In genomic region chr19:11323601-11324078, GRCh38 we compare ENCODE assay signal across 9 cellular contexts. TPM values are rescaled to one million over a fixed set of nuclear protein-coding genes. Genes with fewer than 3 reads are reported as not detected.
DNase-seq lines count a peak whose midpoint lies in the region; ATAC-seq and TF ChIP-seq lines count a peak whose summit lies in the region.
"Had no signal": no experiment of that assay in that cellular context is flagged by ENCODE, and none has a peak within 500 bp of the region (broad histone marks: within the 10 kb centered on the region; RNA-seq: fewer than 3 reads in every experiment).

No MANE protein-coding gene starts in this region.

- no peak for DNase-seq in activated CD4-positive, alpha-beta T cell treated with anti-CD3 and anti-CD28 coated beads for 36 hours
- DNase-seq in activated CD4-positive, alpha-beta T cell treated with anti-CD3 and anti-CD28 coated beads for 1 hour = no peak
- no peak for DNase-seq in activated T-helper 2 cell treated with anti-CD3 and anti-CD28 coated beads, Interferon-gamma antibody, Interleukin-2, Interleukin-4, amounts not matched to agents 10 μg/mL and 5 μg/mL and 100 μg/mL, durations not matched to agents 14 hours and 24 hours and 36 hours (ENCODE audit: low spot score)
- DNase-seq in immature natural killer cell (no peak), thyroid gland (no peak), DMS 273 treated with DMSO at 0.1 percent for 48 hours (lab: John Stamatoyannopoulos, UW) (no peak), dermis blood vessel endothelial cell (no peak)
- DNase-seq: central memory CD4-positive, alpha-beta T cell had no signal

- intact Hi-C loops in activated CD4-positive, alpha-beta T cell treated with anti-CD3 and anti-CD28 coated beads for 36 hours (cut with DNase I, micrococcal nuclease) = no loop called here
- intact Hi-C loops in activated T-helper 2 cell treated with anti-CD3 and anti-CD28 coated beads, Interferon-gamma antibody, Interleukin-2, Interleukin-4, amounts not matched to agents 10 μg/mL and 5 μg/mL and 100 μg/mL, durations not matched to agents 14 hours and 24 hours and 36 hours (cut with micrococcal nuclease) = no loop called here
- intact Hi-C loops in thyroid gland (cut with DNase I) = no loop called here

- POLR2A ChIA-PET in activated CD4-positive, alpha-beta T cell treated with anti-CD3 and anti-CD28 coated beads for 36 hours (lab: Charles Lee) = no interaction called here

- peak overlapping the region; percentile 62 to 86 (median 80) for H3K27ac ChIP-seq in thyroid gland

- peak overlapping the region; percentile 88 for H3K27ac Mint-ChIP-seq in activated CD4-positive, alpha-beta T cell treated with anti-CD3 and anti-CD28 coated beads for 36 hours
- peak overlapping the region; percentile 87 for H3K27ac Mint-ChIP-seq in activated T-helper 2 cell treated with anti-CD3 and anti-CD28 coated beads, Interferon-gamma antibody, Interleukin-2, Interleukin-4, amounts not matched to agents 10 μg/mL and 5 μg/mL and 100 μg/mL, durations not matched to agents 14 hours and 24 hours and 36 hours
- peak overlapping the region; percentile 85 to 94 (median 92) for H3K27ac Mint-ChIP-seq in immature natural killer cell

- H3K9me3 ChIP-seq in thyroid gland = no peaks in the 10 kb centered on the region

- CTCF ChIA-PET in activated CD4-positive, alpha-beta T cell treated with anti-CD3 and anti-CD28 coated beads for 36 hours (lab: Charles Lee) = interaction anchor here (0.7 kb wide), 1 partner anchor 35 kb away, joined by 4 read pairs; no protein-coding TSS in a partner anchor

- peaks cover 15% of the 10 kb centered on the region for H3K4me1 Mint-ChIP-seq in activated CD4-positive, alpha-beta T cell treated with anti-CD3 and anti-CD28 coated beads for 36 hours
- H3K4me1 Mint-ChIP-seq in activated T-helper 2 cell treated with anti-CD3 and anti-CD28 coated beads, Interferon-gamma antibody, Interleukin-2, Interleukin-4, amounts not matched to agents 10 μg/mL and 5 μg/mL and 100 μg/mL, durations not matched to agents 14 hours and 24 hours and 36 hours (ENCODE audit: low read depth) = peaks cover 31% of the 10 kb centered on the region
- H3K4me1 Mint-ChIP-seq in immature natural killer cell = peaks cover 32 to 39% of the 10 kb centered on the region in 2 donors

- peak overlapping the region; percentile 59 for H3K4me3 Mint-ChIP-seq in activated CD4-positive, alpha-beta T cell treated with anti-CD3 and anti-CD28 coated beads for 36 hours
- H3K4me3 Mint-ChIP-seq in activated T-helper 2 cell treated with anti-CD3 and anti-CD28 coated beads, Interferon-gamma antibody, Interleukin-2, Interleukin-4, amounts not matched to agents 10 μg/mL and 5 μg/mL and 100 μg/mL, durations not matched to agents 14 hours and 24 hours and 36 hours (ENCODE audit: low read depth) = peak overlapping the region; percentile 60
- peak overlapping the region; percentile 68 to 76 (median 74) for H3K4me3 Mint-ChIP-seq in immature natural killer cell

- peaks cover 0 to 14% of the 10 kb centered on the region in 2 donors for H3K36me3 ChIP-seq in thyroid gland

- peaks cover 10% of the 10 kb centered on the region for H3K27me3 Mint-ChIP-seq in activated CD4-positive, alpha-beta T cell treated with anti-CD3 and anti-CD28 coated beads for 36 hours
- no peaks in the 10 kb centered on the region for H3K27me3 Mint-ChIP-seq in activated T-helper 2 cell treated with anti-CD3 and anti-CD28 coated beads, Interferon-gamma antibody, Interleukin-2, Interleukin-4, amounts not matched to agents 10 μg/mL and 5 μg/mL and 100 μg/mL, durations not matched to agents 14 hours and 24 hours and 36 hours (ENCODE audit: low read depth)
- H3K27me3 Mint-ChIP-seq in immature natural killer cell (ENCODE audit: low read depth in 3 of 3) = peaks cover 4% of the 10 kb centered on the region in 3 donors

- no peaks in the 10 kb centered on the region for H3K27me3 ChIP-seq in thyroid gland

- WGBS in thyroid gland, 2 donors = 65 to 76% methylated on average over 5 of the region's 5 CpGs

- no peak overlapping the region for H3K4me3 ChIP-seq in thyroid gland (replicated peaks in 1 of 3)

- H3K4me1 ChIP-seq in thyroid gland = peaks cover 35 to 42% of the 10 kb centered on the region in 2 donors

- no peak for TF ChIP-seq POLR2A in thyroid gland (IDR thresholded peaks at IDR 0.05)

- H3K36me3 Mint-ChIP-seq in activated CD4-positive, alpha-beta T cell treated with anti-CD3 and anti-CD28 coated beads for 36 hours (ENCODE audit: low read depth) = no peaks in the 10 kb centered on the region
- peaks cover 3% of the 10 kb centered on the region for H3K36me3 Mint-ChIP-seq in activated T-helper 2 cell treated with anti-CD3 and anti-CD28 coated beads, Interferon-gamma antibody, Interleukin-2, Interleukin-4, amounts not matched to agents 10 μg/mL and 5 μg/mL and 100 μg/mL, durations not matched to agents 14 hours and 24 hours and 36 hours (ENCODE audit: low read depth)
- H3K36me3 Mint-ChIP-seq in immature natural killer cell = peaks cover 0 to 7% (median 4%) of the 10 kb centered on the region in 3 donors

- ATAC-seq in activated CD4-positive, alpha-beta T cell treated with anti-CD3 and anti-CD28 coated beads for 36 hours = peak; percentile 21
- ATAC-seq in HG03280 (IDR thresholded peaks at IDR 0.05; ENCODE audit: unreplicated experiment) = no peak

- H3K9me3 Mint-ChIP-seq in activated CD4-positive, alpha-beta T cell treated with anti-CD3 and anti-CD28 coated beads for 36 hours (ENCODE audit: low read depth) = no peaks in the 10 kb centered on the region
- no peaks in the 10 kb centered on the region for H3K9me3 Mint-ChIP-seq in activated T-helper 2 cell treated with anti-CD3 and anti-CD28 coated beads, Interferon-gamma antibody, Interleukin-2, Interleukin-4, amounts not matched to agents 10 μg/mL and 5 μg/mL and 100 μg/mL, durations not matched to agents 14 hours and 24 hours and 36 hours
- H3K9me3 Mint-ChIP-seq in immature natural killer cell = no peaks in the 10 kb centered on the region

- TF ChIP-seq CTCF in thyroid gland (IDR thresholded peaks at IDR 0.05) = no peak

RNA-seq across cellular contexts. Expression of gene RAB3D, which starts 15.8 kb away (rescaled TPM):
- total RNA-seq in activated CD4-positive, alpha-beta T cell treated with anti-CD3 and anti-CD28 coated beads for 36 hours = 1 to 10 TPM; 7.5 to 8.9 TPM
- total RNA-seq in activated T-helper 2 cell treated with anti-CD3 and anti-CD28 coated beads, Interferon-gamma antibody, Interleukin-2, Interleukin-4, amounts not matched to agents 10 μg/mL and 5 μg/mL and 100 μg/mL, durations not matched to agents 14 hours and 24 hours and 36 hours = 9.3 and 11.6 TPM in 2 replicates
- 1 to 10 TPM; 1.6 to 2.9 (median 2.2) TPM for polyA plus RNA-seq in immature natural killer cell
- total RNA-seq in thyroid gland (10 to 100 TPM; 14.8 to 30.3 (median 20.6) TPM), dermis blood vessel endothelial cell (55.6 and 65.0 TPM in 2 replicates)

RNA-seq across cellular contexts. Expression of gene TMEM205, which starts 22.4 kb away (rescaled TPM):
- total RNA-seq in activated CD4-positive, alpha-beta T cell treated with anti-CD3 and anti-CD28 coated beads for 36 hours = 10 to 100 TPM; 28.0 to 32.6 TPM
- 34.0 and 34.9 TPM in 2 replicates for total RNA-seq in activated T-helper 2 cell treated with anti-CD3 and anti-CD28 coated beads, Interferon-gamma antibody, Interleukin-2, Interleukin-4, amounts not matched to agents 10 μg/mL and 5 μg/mL and 100 μg/mL, durations not matched to agents 14 hours and 24 hours and 36 hours
- polyA plus RNA-seq in immature natural killer cell = 10 to 100 TPM; 73.3 to 91.2 (median 81.4) TPM
- 1,000 to 10,000 TPM in 1 of 4 donors, 100 to 1,000 TPM in 3; 266 to 1,029 (median 650) TPM for total RNA-seq in thyroid gland
- total RNA-seq in dermis blood vessel endothelial cell = 105 and 267 TPM in 2 replicates

RNA-seq across cellular contexts. Expression of gene CCDC159, which starts 22.7 kb away (rescaled TPM):
- total RNA-seq in activated CD4-positive, alpha-beta T cell treated with anti-CD3 and anti-CD28 coated beads for 36 hours = 10 to 100 TPM; 15.3 to 18.0 TPM
- total RNA-seq in activated T-helper 2 cell treated with anti-CD3 and anti-CD28 coated beads, Interferon-gamma antibody, Interleukin-2, Interleukin-4, amounts not matched to agents 10 μg/mL and 5 μg/mL and 100 μg/mL, durations not matched to agents 14 hours and 24 hours and 36 hours = 14.6 and 16.3 TPM in 2 replicates
- 10 to 100 TPM; 26.5 to 32.4 (median 28.8) TPM for polyA plus RNA-seq in immature natural killer cell
- total RNA-seq in thyroid gland = 10 to 100 TPM; 27.0 to 36.9 (median 34.5) TPM
- 7.8 and 10.4 TPM in 2 replicates for total RNA-seq in dermis blood vessel endothelial cell

RNA-seq across cellular contexts. Expression of gene TSPAN16, which starts 27.7 kb away (rescaled TPM):
- not detected for total RNA-seq in activated CD4-positive, alpha-beta T cell treated with anti-CD3 and anti-CD28 coated beads for 36 hours
- not detected in 2 replicates for total RNA-seq in activated T-helper 2 cell treated with anti-CD3 and anti-CD28 coated beads, Interferon-gamma antibody, Interleukin-2, Interleukin-4, amounts not matched to agents 10 μg/mL and 5 μg/mL and 100 μg/mL, durations not matched to agents 14 hours and 24 hours and 36 hours
- polyA plus RNA-seq in immature natural killer cell = not detected
- under 1 TPM in 1 of 4 donors, not detected in 3; 0.54 TPM for total RNA-seq in thyroid gland
- not detected in 2 replicates for total RNA-seq in dermis blood vessel endothelial cell

RNA-seq across cellular contexts. Expression of gene PLPPR2, which starts 31.6 kb away (rescaled TPM):
- 1 to 10 TPM; 2.1 to 2.2 TPM for total RNA-seq in activated CD4-positive, alpha-beta T cell treated with anti-CD3 and anti-CD28 coated beads for 36 hours
- 2.6 and 3.4 TPM in 2 replicates for total RNA-seq in activated T-helper 2 cell treated with anti-CD3 and anti-CD28 coated beads, Interferon-gamma antibody, Interleukin-2, Interleukin-4, amounts not matched to agents 10 μg/mL and 5 μg/mL and 100 μg/mL, durations not matched to agents 14 hours and 24 hours and 36 hours
- polyA plus RNA-seq in immature natural killer cell = 1 to 10 TPM; 1.2 to 2.7 (median 1.8) TPM
- total RNA-seq in thyroid gland = 10 to 100 TPM in 1 of 4 donors, 1 to 10 TPM in 3; 6.0 to 18.4 (median 8.9) TPM
- total RNA-seq in dermis blood vessel endothelial cell = 8.7 and 14.1 TPM in 2 replicates
